In genomic region chr17:57783338-57783742, GRCh38 we compare ENCODE assay signal across 8 cellular contexts. TPM values are rescaled to one million over a fixed set of nuclear protein-coding genes. Genes with fewer than 3 reads are reported as not detected.
A peak's percentile ranks its signal among the peaks of the same experiment; 100 is the strongest.
DNase-seq lines count a peak whose midpoint lies in the region; TF ChIP-seq lines count a peak whose summit lies in the region.

No MANE protein-coding gene starts in this region.

- H3K4ac ChIP-seq in H9 (ENCODE audit: low read depth, low read length), result no peak overlapping the region

- no peaks in the 10 kb centered on the region for H3K79me2 ChIP-seq in H9 (ENCODE audit: insufficient read depth, low read length)

- peaks cover 10 to 14% of the 10 kb centered on the region in 2 experiments for H3K4me1 Mint-ChIP-seq in H9

- no peaks in the 10 kb centered on the region; the same call in 1 of the 2 replicates for H3K4me1 ChIP-seq in H9 (ENCODE audit: insufficient read depth, low read length)

- WGBS in H9 (ENCODE audit: extremely low coverage, insufficient read length, low lambda C conversion rate), result no CpG with 5 or more reads among the region's 25 CpGs

- no peak overlapping the region for H2BK120ac ChIP-seq in H9 (ENCODE audit: low read depth, low read length, poor library complexity, severe bottlenecking)

- no peak overlapping the region for H3T11ph ChIP-seq in H9 (ENCODE audit: low read length)

- no peak overlapping the region for H4K91ac ChIP-seq in H9 (ENCODE audit: insufficient read length, low read depth, low read length)

- no peaks in the 10 kb centered on the region for H3K9me3 ChIP-seq in H9 (ENCODE audit: control insufficient read depth, low read depth, low read length)

- no peak overlapping the region for H2BK15ac ChIP-seq in H9 (ENCODE audit: low read depth, low read length)

- no peak overlapping the region for H3K27ac ChIP-seq in H9 (ENCODE audit: insufficient read length, low read depth, low read length)

- H3K27ac Mint-ChIP-seq in H9, result no peak overlapping the region

- DNase-seq in AG08396 (ENCODE audit: low spot score) (peak; percentile 77), H9 (peak; percentile 96), NCI-H69 (lab: John Stamatoyannopoulos, UW) (peak; percentile 94), dermis blood vessel endothelial cell (peak; percentile 71), lung microvascular endothelial cell (ENCODE audit: low read depth in 2 of 2) (peak; percentile 55 to 62), NCI-H510A (lab: John Stamatoyannopoulos, UW) (no peak)
- DNase-seq in activated CD4-positive, alpha-beta T cell treated with anti-CD3 and anti-CD28 coated beads, Interleukin-2, amount 50 U/mL, for 1 hour, result peak; percentile 70
- DNase-seq in stimulated activated CD8-positive, alpha-beta memory T cell treated with anti-CD3 and anti-CD28 coated beads, Interleukin-15, amount 100 ng/mL, for 24 hours (ENCODE audit: low read depth), result peak; percentile 64

- no peak overlapping the region for H2BK20ac ChIP-seq in H9 (ENCODE audit: low read depth, low read length, poor library complexity, severe bottlenecking)

- no peak overlapping the region for H3K4me3 Mint-ChIP-seq in H9

- H3K9ac ChIP-seq in H9 (ENCODE audit: extremely low read depth, insufficient read length, low read length), result no peak overlapping the region

- no peaks in the 10 kb centered on the region for H3K9me3 Mint-ChIP-seq in H9

- H2AK5ac ChIP-seq in H9 (ENCODE audit: insufficient read length, low read length), result no peak overlapping the region

- H3K27me3 Mint-ChIP-seq in H9 (ENCODE audit: low read depth), result peaks cover 21% of the 10 kb centered on the region

- H3K27me3 ChIP-seq in H9 (ENCODE audit: insufficient read depth, low read length), result no peaks in the 10 kb centered on the region; the same call in 1 of the 2 replicates

- H3K56ac ChIP-seq in H9 (ENCODE audit: insufficient read length, low read depth, low read length), result no peak overlapping the region

- no peak overlapping the region for H4K8ac ChIP-seq in H9 (replicated peaks; ENCODE audit: insufficient read length, low read depth, low read length)

- peak; percentile 99 for TF ChIP-seq CTCF in H9 (conservative IDR thresholded peaks at IDR 0.05)

- no peak overlapping the region for H2AFZ ChIP-seq in H9 (ENCODE audit: low read length)

- H3K23me2 ChIP-seq in H9 (ENCODE audit: insufficient read length, low read depth, low read length, poor library complexity, severe bottlenecking), result no peaks in the 10 kb centered on the region

- no peaks in the 10 kb centered on the region for H3K79me1 ChIP-seq in H9 (ENCODE audit: insufficient read depth, low read depth, low read length, poor library complexity, severe bottlenecking)

- H2BK5ac ChIP-seq in H9 (ENCODE audit: insufficient read length, low read length), result no peak overlapping the region

- H2BK12ac ChIP-seq in H9 (ENCODE audit: insufficient read length, low read depth, low read length), result no peak overlapping the region

- no peak overlapping the region for H3K23ac ChIP-seq in H9 (ENCODE audit: insufficient read length, low read depth, low read length)

- H3K18ac ChIP-seq in H9 (ENCODE audit: insufficient read length, low read depth, low read length), result no peak overlapping the region

- H3K36me3 Mint-ChIP-seq in H9 (ENCODE audit: insufficient read depth in 1 of 3, low read depth in 3 of 3), result no peaks in the 10 kb centered on the region

- no peak overlapping the region for H3K14ac ChIP-seq in H9 (ENCODE audit: insufficient read depth, low read length)

- H4K5ac ChIP-seq in H9 (ENCODE audit: insufficient read length, low read depth, low read length), result no peak overlapping the region

- no peak overlapping the region for H3K4me2 ChIP-seq in H9 (ENCODE audit: insufficient read depth, insufficient read length, low read length)

- no peaks in the 10 kb centered on the region for H4K20me1 ChIP-seq in H9 (ENCODE audit: control insufficient read depth, insufficient read depth, insufficient read length)

RNA-seq across cellular contexts. Expression of gene CCDC182, which starts 38.2 kb away (rescaled TPM):
- total RNA-seq in H9 (2021) (not detected in 2 replicates), dermis blood vessel endothelial cell (not detected in 2 replicates), lung microvascular endothelial cell (not detected in 2 replicates)
